11 cellular contexts compared by ENCODE assay signal in genomic region chr2:165697727-165698620, GRCh38.
DNase-seq lines count a peak whose midpoint lies in the region; ATAC-seq, FAIRE-seq and TF ChIP-seq lines count a peak whose summit lies in the region.
"Had no signal": no experiment of that assay in that cellular context is flagged by ENCODE, and none has a peak within 500 bp of the region (broad histone marks: within the 10 kb centered on the region; RNA-seq: fewer than 3 reads in every experiment).

No MANE protein-coding gene starts in this region.

- H4K20me1 ChIP-seq in Karpas-422 (ENCODE audit: insufficient read depth, low read depth, low read length): no peaks in the 10 kb centered on the region

- H3K4me2 ChIP-seq in Karpas-422 (ENCODE audit: low read depth, low read length, poor library complexity, severe bottlenecking): peak overlapping the region; percentile 40

- H3K27me3 ChIP-seq in Karpas-422 (ENCODE audit: low read length) (no peaks in the 10 kb centered on the region), lower lobe of right lung (ENCODE audit: low read depth) (no peaks in the 10 kb centered on the region)

- no peaks in the 10 kb centered on the region for H3K4me1 Mint-ChIP-seq in activated naive CD8-positive, alpha-beta T cell treated with anti-CD3 and anti-CD28 coated beads for 36 hours
- H3K4me1 Mint-ChIP-seq: naive B cell had no signal

- peak; percentile 38 for DNase-seq in COR-L47 (lab: John Stamatoyannopoulos, UW)
- DNase-seq in Karpas-422: peak; percentile 58
- DNase-seq in activated naive CD4-positive, alpha-beta T cell treated with Interleukin-2 at 50 U/mL for 16 hours: no peak
- no peak for DNase-seq in cortex of kidney (lab: John Stamatoyannopoulos, UW)
- no peak for DNase-seq in activated naive CD8-positive, alpha-beta T cell treated with anti-CD3 and anti-CD28 coated beads for 36 hours
- DNase-seq in lower lobe of right lung: no peak

- peak overlapping the region; percentile 22 for H3K9ac ChIP-seq in Karpas-422 (ENCODE audit: low read length)

- no peaks in the 10 kb centered on the region for H3K9me3 Mint-ChIP-seq in activated naive CD8-positive, alpha-beta T cell treated with anti-CD3 and anti-CD28 coated beads for 36 hours
- H3K9me3 Mint-ChIP-seq: naive B cell had no signal

- no peaks in the 10 kb centered on the region for H3K9me2 ChIP-seq in Karpas-422 (replicated peaks; ENCODE audit: insufficient read depth, low read length)

- H3K4me1 ChIP-seq in Karpas-422 (ENCODE audit: low read length) (peaks cover 36% of the 10 kb centered on the region), lower lobe of right lung (no peaks in the 10 kb centered on the region)

- H3K36me3 ChIP-seq in Karpas-422 (ENCODE audit: insufficient read depth, low read length): no peaks in the 10 kb centered on the region
- H3K36me3 ChIP-seq in lower lobe of right lung: no peaks in the 10 kb centered on the region
- H3K36me3 ChIP-seq: cardiac muscle cell had no signal

- peak; percentile 35 for FAIRE-seq in endometrium (lab: Jason Lieb, UNC)
- FAIRE-seq: urothelium cell line had no signal

- H3K4me3 ChIP-seq in Karpas-422 (ENCODE audit: low read length) (no peak overlapping the region), lower lobe of right lung (no peak overlapping the region)
- H3K4me3 ChIP-seq: cardiac muscle cell had no signal

- peak overlapping the region; percentile 38; the same call in 1 of the 2 replicates for H2AFZ ChIP-seq in Karpas-422 (ENCODE audit: low read length)

- no peaks in the 10 kb centered on the region for H3K36me3 Mint-ChIP-seq in activated naive CD8-positive, alpha-beta T cell treated with anti-CD3 and anti-CD28 coated beads for 36 hours
- H3K36me3 Mint-ChIP-seq: naive B cell had no signal

- H3K79me2 ChIP-seq in Karpas-422 (ENCODE audit: low read length): no peaks in the 10 kb centered on the region

- H3K4me3 Mint-ChIP-seq in activated naive CD8-positive, alpha-beta T cell treated with anti-CD3 and anti-CD28 coated beads for 36 hours: no peak overlapping the region
- H3K4me3 Mint-ChIP-seq: naive B cell had no signal

- ATAC-seq in GM21529 (IDR thresholded peaks at IDR 0.05; ENCODE audit: unreplicated experiment) (peak; percentile 13), lower lobe of right lung (no peak)

- H3K9me3 ChIP-seq in Karpas-422 (ENCODE audit: low read length) (no peaks in the 10 kb centered on the region), lower lobe of right lung (no peaks in the 10 kb centered on the region)

- intact Hi-C loops in lower lobe of right lung (cut with DNase I): loop anchor here (10.0 kb wide), 1 partner anchor 293 kb away; no protein-coding TSS in a partner anchor

- H3K27ac Mint-ChIP-seq in activated naive CD8-positive, alpha-beta T cell treated with anti-CD3 and anti-CD28 coated beads for 36 hours: no peak overlapping the region

- H3K27ac ChIP-seq in Karpas-422 (ENCODE audit: low read length): peak overlapping the region; percentile 27
- H3K27ac ChIP-seq in lower lobe of right lung: no peak overlapping the region
- H3K27ac ChIP-seq: cardiac muscle cell had no signal

- no peak for TF ChIP-seq CTCF in lower lobe of right lung (IDR thresholded peaks at IDR 0.05)

- H3K27me3 Mint-ChIP-seq in activated naive CD8-positive, alpha-beta T cell treated with anti-CD3 and anti-CD28 coated beads for 36 hours: no peaks in the 10 kb centered on the region

Comparison
In these comparisons a context has a peak if more than half of its experiments do, and no peak if none do; other contexts are left out.
1. DNase-seq: peak in COR-L47 (single experiment) and Karpas-422 (single experiment); none in activated naive CD4-positive, alpha-beta T cell treated with Interleukin-2 at 50 U/mL for 16 hours (single experiment), cortex of kidney (single experiment), activated naive CD8-positive, alpha-beta T cell treated with anti-CD3 and anti-CD28 coated beads for 36 hours (single experiment) and lower lobe of right lung (single experiment).